16 cellular contexts compared by ENCODE assay signal in the genomic region with DNA sequence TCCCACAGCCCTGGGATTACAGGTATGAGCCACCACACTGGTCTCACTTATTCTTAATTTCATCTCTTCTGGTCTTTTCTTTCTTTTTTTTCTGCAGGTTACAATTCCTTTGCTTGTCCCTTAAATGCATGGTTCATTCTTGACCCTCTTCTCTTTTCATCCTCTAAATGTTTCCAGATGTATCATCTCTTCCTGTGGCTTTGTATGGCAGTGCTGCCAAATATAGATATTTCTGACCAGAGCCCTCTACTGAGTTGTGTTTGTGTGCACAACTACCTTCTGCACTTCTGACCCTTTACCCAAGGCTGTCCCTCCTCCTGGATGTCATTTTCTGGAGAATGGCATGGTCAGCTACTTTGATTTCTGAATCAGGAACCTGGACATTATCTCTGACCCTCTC. TPM values are rescaled to one million over a fixed set of nuclear protein-coding genes. Genes with fewer than 3 reads are reported as not detected.
A peak's percentile ranks its signal among the peaks of the same experiment; 100 is the strongest.
DNase-seq lines count a peak whose midpoint lies in the region; ATAC-seq and TF ChIP-seq lines count a peak whose summit lies in the region.
"Had no signal": no experiment of that assay in that cellular context is flagged by ENCODE, and none has a peak within 500 bp of the region (broad histone marks: within the 10 kb centered on the region; RNA-seq: fewer than 3 reads in every experiment).

No MANE protein-coding gene starts in this region.

- no peak overlapping the region for H3K4me3 ChIP-seq in AG10803 (ENCODE audit: low read length)
- no peak overlapping the region for H3K4me3 ChIP-seq in astrocyte of the spinal cord (ENCODE audit: low read depth, low read length)
- H3K4me3 ChIP-seq in mesenchymal stem cell (ENCODE audit: insufficient read depth in 1 of 2, low read depth in 1 of 2, low read length in 2 of 2), result no peak overlapping the region
- no peak overlapping the region for H3K4me3 ChIP-seq in right cardiac atrium (ENCODE audit: low read length)

- TF ChIP-seq CTCF in AG10803 (conservative IDR thresholded peaks at IDR 0.05; ENCODE audit: low read length), result no peak; the same call in 1 of the 2 replicates
- TF ChIP-seq CTCF in astrocyte of the spinal cord (IDR thresholded peaks at IDR 0.05; ENCODE audit: low read depth, low read length), result no peak

- H2BK15ac ChIP-seq in mesenchymal stem cell (ENCODE audit: low read depth, poor library complexity, severe bottlenecking), result no peak overlapping the region

- no peak overlapping the region for H3K18ac ChIP-seq in mesenchymal stem cell (ENCODE audit: low read depth in 1 of 2, low read length in 2 of 2)

- H3K4me1 ChIP-seq in mesenchymal stem cell (ENCODE audit: control insufficient read depth, insufficient read depth, low read depth, low read length) (peaks cover 14% of the 10 kb centered on the region), right cardiac atrium (ENCODE audit: control insufficient read depth, insufficient read depth, low read length) (no peaks in the 10 kb centered on the region)
- H3K4me1 ChIP-seq: BE2C had no signal

- no peaks in the 10 kb centered on the region for H3K36me3 ChIP-seq in mesenchymal stem cell (ENCODE audit: control insufficient read depth in 1 of 2, insufficient read depth in 2 of 2, low read depth in 1 of 2, low read length in 2 of 2)
- H3K36me3 ChIP-seq: BE2C had no signal

- DNase-seq in AG10803 (ENCODE audit: low read depth), result peak; percentile 62
- peak; percentile 42 for DNase-seq in HCEC 1CT
- peak; percentile 24 for DNase-seq in astrocyte of the spinal cord (ENCODE audit: low read depth, low spot score)
- DNase-seq in mesenchymal stem cell, result no peak
- DNase-seq in dedifferentiated amniotic fluid mesenchymal stem cell (ENCODE audit: extremely low spot score), result no peak
- no peak for DNase-seq in right cardiac atrium
- DNase-seq: 8988T; BE2C; CD4-positive, alpha-beta memory T cell; DMS79 treated with DMSO at 0.1 percent for 48 hours; GDM1; IMR-90 had no signal

- H4K8ac ChIP-seq in mesenchymal stem cell (ENCODE audit: low read length), result no peak overlapping the region

- H3K9me3 ChIP-seq in mesenchymal stem cell (ENCODE audit: control insufficient read depth, low read length) (no peaks in the 10 kb centered on the region), right cardiac atrium (ENCODE audit: control insufficient read depth, low read length) (no peaks in the 10 kb centered on the region)
- H3K9me3 ChIP-seq: BE2C had no signal

- no peak overlapping the region for H2BK12ac ChIP-seq in mesenchymal stem cell (ENCODE audit: low read length in 2 of 2)

- H3K27ac ChIP-seq in mesenchymal stem cell (ENCODE audit: low read length, poor library complexity, severe bottlenecking) (no peak overlapping the region), right cardiac atrium (ENCODE audit: low read length) (no peak overlapping the region)
- H3K27ac ChIP-seq: C4-2B had no signal

- H2BK5ac ChIP-seq in mesenchymal stem cell (ENCODE audit: low read depth, low read length, poor library complexity, severe bottlenecking), result no peak overlapping the region

- no peak overlapping the region for H2BK120ac ChIP-seq in mesenchymal stem cell (ENCODE audit: low read depth, low read length)

- ATAC-seq in GM21619 (IDR thresholded peaks at IDR 0.05; ENCODE audit: unreplicated experiment) (no peak), HG03342 (IDR thresholded peaks at IDR 0.05; ENCODE audit: unreplicated experiment) (no peak), right cardiac atrium (no peak)
- ATAC-seq: HCT116 had no signal

- H3K14ac ChIP-seq in mesenchymal stem cell (ENCODE audit: low read length in 2 of 2), result no peak overlapping the region

- in situ Hi-C loops in astrocyte of the spinal cord (cut with HindIII; ENCODE audit: low sequenced_read_pairs), result no loop called here

- intact Hi-C loops in right cardiac atrium (cut with DNase I), result no loop called here

- H3K9ac ChIP-seq in mesenchymal stem cell (ENCODE audit: low read length), result no peak overlapping the region

- no peak overlapping the region for H3K4me2 ChIP-seq in mesenchymal stem cell (ENCODE audit: low read length, poor library complexity, severe bottlenecking)

- no peak overlapping the region for H4K91ac ChIP-seq in mesenchymal stem cell (ENCODE audit: low read length)

- no peaks in the 10 kb centered on the region for H3K79me1 ChIP-seq in mesenchymal stem cell (replicated peaks; ENCODE audit: low read length, poor library complexity, severe bottlenecking)

- no peak overlapping the region for H3K23ac ChIP-seq in mesenchymal stem cell (ENCODE audit: low read length in 2 of 2)

- no peak overlapping the region for H3K4ac ChIP-seq in mesenchymal stem cell (ENCODE audit: low read depth in 1 of 2, low read length in 2 of 2)

- H2AFZ ChIP-seq in mesenchymal stem cell (ENCODE audit: low read depth, low read length), result no peak overlapping the region

- peak overlapping the region; percentile 15 for H2AK5ac ChIP-seq in mesenchymal stem cell (ENCODE audit: low read length, severe bottlenecking)

- H3K27me3 ChIP-seq in mesenchymal stem cell (ENCODE audit: control insufficient read depth in 1 of 2, insufficient read depth in 1 of 2, low read length in 2 of 2) (no peaks in the 10 kb centered on the region), right cardiac atrium (ENCODE audit: control insufficient read depth, insufficient read depth) (no peaks in the 10 kb centered on the region)

RNA-seq across cellular contexts. Expression of a gene that starts 32.5 kb away (rescaled TPM):
- polyA plus RNA-seq in mesenchymal stem cell (2013, experiment 1 of 2), result 118 TPM
- polyA plus RNA-seq in mesenchymal stem cell (2013, experiment 2 of 2), result 119 TPM
- 10 to 100 TPM; 25.8 to 33.9 (median 31.6) TPM for total RNA-seq in right cardiac atrium
- polyA plus RNA-seq in right cardiac atrium, result 27.5 TPM
- polyA plus RNA-seq: CD4-positive, alpha-beta memory T cell had no signal

Comparison
In these comparisons a context has a peak if more than half of its experiments do, and no peak if none do; other contexts are left out.
1. DNase-seq: peak in AG10803 (single experiment), HCEC 1CT (single experiment) and astrocyte of the spinal cord (single experiment); none in mesenchymal stem cell (single experiment), dedifferentiated amniotic fluid mesenchymal stem cell (single experiment) and right cardiac atrium (0 of 3).